Comparison of ENCODE assay signal across 18 cellular contexts in genomic region chr7:1917221-1918062, GRCh38.
DNase-seq lines count a peak whose midpoint lies in the region; ATAC-seq, FAIRE-seq and TF ChIP-seq lines count a peak whose summit lies in the region.
"Had no signal": no experiment of that assay in that cellular context is flagged by ENCODE, and none has a peak within 500 bp of the region (broad histone marks: within the 10 kb centered on the region; RNA-seq: fewer than 3 reads in every experiment).

No MANE protein-coding gene starts in this region.

- H3K27ac Mint-ChIP-seq in CD4-positive, alpha-beta T cell, result peak overlapping the region; percentile 83
- no peak overlapping the region for H3K27ac Mint-ChIP-seq in chondrocyte (ENCODE audit: unreplicated experiment)
- H3K27ac Mint-ChIP-seq: activated CD4-positive, alpha-beta T cell treated with anti-CD3 and anti-CD28 coated beads, Interleukin-2, amount 10 ng/mL, durations not matched to agents 24 days and 14 days; activated naive CD4-positive, alpha-beta T cell treated with anti-CD3 and anti-CD28 coated beads, Interleukin-2, amount 50 U/mL, for 24 hours; stimulated activated memory B cell treated with anti-CD40 and anti-IgM and Interleukin-4, amounts not matched to agents 10 μg/mL and 1 μg/mL and 100 μg/mL, for 72 hours; type B pancreatic cell had no signal

- no peak overlapping the region for H2AK9ac ChIP-seq in IMR-90 (replicated peaks; ENCODE audit: low read depth, low read length, poor library complexity)

- CTCF ChIA-PET in CD4-positive, alpha-beta T cell (lab: Charles Lee), result no interaction called here
- CTCF ChIA-PET in IMR-90 (lab: Yijun Ruan, JAX), result no interaction called here

- dilution Hi-C loops in IMR-90 (cut with HindIII; ENCODE audit: low sequenced_read_pairs, unreplicated experiment), result no loop called here

- TF ChIP-seq CTCF in CD4-positive, alpha-beta T cell (IDR thresholded peaks at IDR 0.05), result no peak
- TF ChIP-seq CTCF in IMR-90 (conservative IDR thresholded peaks at IDR 0.05; ENCODE audit: low read depth, low read length) (no peak), chondrocyte (IDR thresholded peaks at IDR 0.05) (no peak), lower lobe of right lung (IDR thresholded peaks at IDR 0.05) (no peak)

- H2BK20ac ChIP-seq in IMR-90 (ENCODE audit: low read depth, low read length), result no peak overlapping the region

- no peaks in the 10 kb centered on the region for H3K9me3 ChIP-seq in CD4-positive, alpha-beta T cell (ENCODE audit: control insufficient read depth, low read length)
- no peaks in the 10 kb centered on the region for H3K9me3 ChIP-seq in IMR-90 (ENCODE audit: control insufficient read depth, insufficient read depth, low read length)
- no peaks in the 10 kb centered on the region for H3K9me3 ChIP-seq in lower lobe of right lung
- H3K9me3 ChIP-seq: breast epithelium had no signal

- WGBS in IMR-90 (ENCODE audit: extremely low coverage in 2 of 2, insufficient read length in 1 of 2), 2 experiments, result 84% methylated on average over 10 of the region's 31 CpGs; no CpG with 5 or more reads in 1 of the 2 experiments

- no peak overlapping the region for H4K5ac ChIP-seq in IMR-90 (ENCODE audit: low read depth, low read length)

- POLR2A ChIA-PET in CD4-positive, alpha-beta T cell (lab: Charles Lee), result interaction anchor here (1.0 kb wide), 1 partner anchor 10 kb away, joined by 4 read pairs; no protein-coding TSS in a partner anchor
- POLR2A ChIA-PET in IMR-90 (lab: Charles Lee; ENCODE audit: unreplicated experiment), result no interaction called here

- peaks cover 0 to 17% of the 10 kb centered on the region in 2 experiments; a peak in 1 of 4 replicates for H3K79me1 ChIP-seq in IMR-90 (ENCODE audit: low read depth in 1 of 2, low read length in 2 of 2)

- H3K4me3 Mint-ChIP-seq in CD4-positive, alpha-beta T cell, result peak overlapping the region; percentile 26
- no peak overlapping the region for H3K4me3 Mint-ChIP-seq in chondrocyte (ENCODE audit: unreplicated experiment)
- H3K4me3 Mint-ChIP-seq: activated CD4-positive, alpha-beta T cell treated with anti-CD3 and anti-CD28 coated beads, Interleukin-2, amount 10 ng/mL, durations not matched to agents 24 days and 14 days; activated naive CD4-positive, alpha-beta T cell treated with anti-CD3 and anti-CD28 coated beads, Interleukin-2, amount 50 U/mL, for 24 hours; stimulated activated memory B cell treated with anti-CD40 and anti-IgM and Interleukin-4, amounts not matched to agents 10 μg/mL and 1 μg/mL and 100 μg/mL, for 72 hours; type B pancreatic cell had no signal

- peak overlapping the region; percentile 38 for H2AFZ ChIP-seq in IMR-90 (replicated peaks; ENCODE audit: low read length, poor library complexity)

- intact Hi-C loops in CD4-positive, alpha-beta T cell (cut with DNase I, micrococcal nuclease), result no loop called here
- intact Hi-C loops in IMR-90 (cut with micrococcal nuclease), result no loop called here
- intact Hi-C loops in lower lobe of right lung (cut with DNase I), result no loop called here

- no peak overlapping the region for H2BK15ac ChIP-seq in IMR-90 (ENCODE audit: low read depth, low read length)

- no peak for ATAC-seq in CD4-positive, alpha-beta T cell (ENCODE audit: poor library complexity)
- no peak for ATAC-seq in IMR-90 (ENCODE audit: low read depth)
- ATAC-seq in lower lobe of right lung, result no peak
- no peak for ATAC-seq in GM21367 (IDR thresholded peaks at IDR 0.05; ENCODE audit: unreplicated experiment)
- ATAC-seq in GM19452 (IDR thresholded peaks at IDR 0.05; ENCODE audit: unreplicated experiment), result no peak
- ATAC-seq: stimulated activated memory B cell treated with anti-CD40 and anti-IgM and Interleukin-4, amounts not matched to agents 10 μg/mL and 1 μg/mL and 100 μg/mL, for 72 hours had no signal

- H3K27ac ChIP-seq in CD4-positive, alpha-beta T cell (ENCODE audit: low read depth, low read length), result no peak overlapping the region
- H3K27ac ChIP-seq in IMR-90 (ENCODE audit: insufficient read depth, low read length), result no peak overlapping the region
- H3K27ac ChIP-seq in lower lobe of right lung, result no peak overlapping the region
- H3K27ac ChIP-seq: breast epithelium, C4-2B, SK-N-MC had no signal

- in situ Hi-C loops in IMR-90 (cut with MboI; ENCODE audit: low sequenced_read_pairs), result no loop called here

- no peak for FAIRE-seq in frontal cortex (lab: Jason Lieb, UNC)

- H2BK120ac ChIP-seq in IMR-90 (ENCODE audit: low read depth, low read length), result no peak overlapping the region

- no peak overlapping the region for H3K4me3 ChIP-seq in IMR-90 (ENCODE audit: insufficient read depth, low read depth, low read length)
- no peak overlapping the region for H3K4me3 ChIP-seq in lower lobe of right lung
- H3K4me3 ChIP-seq: breast epithelium, SK-N-MC had no signal

- no peak for DNase-seq in CD4-positive, alpha-beta T cell
- no peak for DNase-seq in IMR-90
- DNase-seq in chondrocyte (ENCODE audit: low spot score), result peak; percentile 87
- peak; percentile 43 for DNase-seq in lower lobe of right lung
- DNase-seq in NCI-H2081 (lab: John Stamatoyannopoulos, UW), result no peak
- no peak for DNase-seq in frontal cortex (ENCODE audit: low spot score in 2 of 2)
- DNase-seq: activated CD4-positive, alpha-beta T cell treated with anti-CD3 and anti-CD28 coated beads, Interleukin-2, amount 10 ng/mL, durations not matched to agents 24 days and 14 days; activated T-cell treated with anti-CD3 and anti-CD28 coated beads for 4 hours; NCI-H1105 treated with DMSO at 0.1 percent for 48 hours; NCI-H226 had no signal

- BruUV-seq in IMR-90 (replicated peaks; lab: Mats Ljungman, UMichigan), result no TSS peak

- no peak overlapping the region for H3K4me2 ChIP-seq in IMR-90 (ENCODE audit: low read depth, low read length)

- H3K9me3 Mint-ChIP-seq in CD4-positive, alpha-beta T cell, result no peaks in the 10 kb centered on the region
- H3K9me3 Mint-ChIP-seq in chondrocyte (ENCODE audit: low read depth), result no peaks in the 10 kb centered on the region
- H3K9me3 Mint-ChIP-seq: activated CD4-positive, alpha-beta T cell treated with anti-CD3 and anti-CD28 coated beads, Interleukin-2, amount 10 ng/mL, durations not matched to agents 24 days and 14 days; activated naive CD4-positive, alpha-beta T cell treated with anti-CD3 and anti-CD28 coated beads, Interleukin-2, amount 50 U/mL, for 24 hours; stimulated activated memory B cell treated with anti-CD40 and anti-IgM and Interleukin-4, amounts not matched to agents 10 μg/mL and 1 μg/mL and 100 μg/mL, for 72 hours; type B pancreatic cell had no signal

- no peak overlapping the region for H3K23ac ChIP-seq in IMR-90 (ENCODE audit: low read depth, low read length)

- no peaks in the 10 kb centered on the region; the same call in 1 of the 2 replicates for H4K20me1 ChIP-seq in IMR-90 (ENCODE audit: insufficient read depth, low read length)

- H4K8ac ChIP-seq in IMR-90 (ENCODE audit: low read depth in 2 of 2, low read length in 2 of 2), result no peak overlapping the region

- no peak overlapping the region for H3K56ac ChIP-seq in IMR-90 (ENCODE audit: extremely low read depth, insufficient read depth, low read length)

- TF ChIP-seq POLR2A in IMR-90 (IDR thresholded peaks at IDR 0.05; ENCODE audit: low read depth, low read length), result no peak

- H3K18ac ChIP-seq in IMR-90 (ENCODE audit: low read depth, low read length), result no peak overlapping the region

- H3K4me1 Mint-ChIP-seq in CD4-positive, alpha-beta T cell (ENCODE audit: low read depth), result peaks cover 55% of the 10 kb centered on the region
- peaks cover 4% of the 10 kb centered on the region for H3K4me1 Mint-ChIP-seq in chondrocyte (ENCODE audit: low read depth)

- H3K36me3 Mint-ChIP-seq in CD4-positive, alpha-beta T cell (ENCODE audit: low read depth), result peaks cover 70% of the 10 kb centered on the region
- H3K36me3 Mint-ChIP-seq in chondrocyte (ENCODE audit: low read depth), result peaks cover 3% of the 10 kb centered on the region
- H3K36me3 Mint-ChIP-seq: type B pancreatic cell had no signal

- H2BK5ac ChIP-seq in IMR-90 (ENCODE audit: low read depth, low read length, poor library complexity, severe bottlenecking), result no peak overlapping the region

- H4K91ac ChIP-seq in IMR-90 (ENCODE audit: insufficient read depth, low read depth, low read length), result no peak overlapping the region

- H3K4me1 ChIP-seq in IMR-90 (ENCODE audit: control insufficient read depth, insufficient read depth, low read length) (peaks cover 23% of the 10 kb centered on the region), lower lobe of right lung (peaks cover 38% of the 10 kb centered on the region)
- H3K4me1 ChIP-seq: breast epithelium had no signal

- H3K27me3 Mint-ChIP-seq in CD4-positive, alpha-beta T cell, result no peaks in the 10 kb centered on the region
- no peaks in the 10 kb centered on the region for H3K27me3 Mint-ChIP-seq in chondrocyte (ENCODE audit: low read depth)
- H3K27me3 Mint-ChIP-seq: activated naive CD4-positive, alpha-beta T cell treated with anti-CD3 and anti-CD28 coated beads, Interleukin-2, amount 50 U/mL, for 24 hours; stimulated activated memory B cell treated with anti-CD40 and anti-IgM and Interleukin-4, amounts not matched to agents 10 μg/mL and 1 μg/mL and 100 μg/mL, for 72 hours; type B pancreatic cell had no signal

- no peak overlapping the region for H3K9ac ChIP-seq in IMR-90 (ENCODE audit: low read depth, low read length)

- no peak overlapping the region for H3K4ac ChIP-seq in IMR-90 (ENCODE audit: low read depth, low read length)

- H3K14ac ChIP-seq in IMR-90 (replicated peaks; ENCODE audit: low read depth, low read length), result no peak overlapping the region

- H3K27me3 ChIP-seq in CD4-positive, alpha-beta T cell (ENCODE audit: control insufficient read depth, insufficient read depth, low read length), result no peaks in the 10 kb centered on the region
- H3K27me3 ChIP-seq in IMR-90 (ENCODE audit: control insufficient read depth, insufficient read depth, low read length) (no peaks in the 10 kb centered on the region), lower lobe of right lung (ENCODE audit: low read depth) (no peaks in the 10 kb centered on the region)
- H3K27me3 ChIP-seq: breast epithelium had no signal

- no peak overlapping the region for H2AK5ac ChIP-seq in IMR-90 (ENCODE audit: low read depth, low read length)

- no peak for TF ChIP-seq RAD21 in IMR-90 (IDR thresholded peaks at IDR 0.05; ENCODE audit: low read length)

- H3K9me1 ChIP-seq in IMR-90 (ENCODE audit: insufficient read depth, low read length), result peaks cover 12% of the 10 kb centered on the region; the same call in 1 of the 2 replicates

- H3K36me3 ChIP-seq in IMR-90 (ENCODE audit: control insufficient read depth, insufficient read depth, low read length) (no peaks in the 10 kb centered on the region), lower lobe of right lung (no peaks in the 10 kb centered on the region)
- H3K36me3 ChIP-seq: breast epithelium had no signal

TF ChIP-seq in IMR-90, 13 proteins besides CTCF, POLR2A, EP300 and RAD21 (continues in another document):
- TF ChIP-seq RCOR1 (IDR thresholded peaks at IDR 0.05; ENCODE audit: insufficient replicate concordance, low read length) (no peak), RFX5 (IDR thresholded peaks at IDR 0.05; ENCODE audit: low read depth, low read length) (no peak), CHD1 (IDR thresholded peaks at IDR 0.05; ENCODE audit: low read depth, low read length) (no peak), BHLHE40 (IDR thresholded peaks at IDR 0.05; ENCODE audit: low read depth, low read length) (no peak), SMC3 (IDR thresholded peaks at IDR 0.05; ENCODE audit: low read depth, low read length) (no peak), MXI1 (IDR thresholded peaks at IDR 0.05; ENCODE audit: borderline replicate concordance, low read depth, low read length) (no peak)

Comparison
In these comparisons a context has a peak if more than half of its experiments do, and no peak if none do; other contexts are left out.
1. DNase-seq: peak in chondrocyte (single experiment) and lower lobe of right lung (single experiment); none in CD4-positive, alpha-beta T cell (0 of 10), IMR-90 (single experiment), NCI-H2081 (0 of 2) and frontal cortex (0 of 2).